ENCODE assay signal across 14 cellular contexts in the genomic region with DNA sequence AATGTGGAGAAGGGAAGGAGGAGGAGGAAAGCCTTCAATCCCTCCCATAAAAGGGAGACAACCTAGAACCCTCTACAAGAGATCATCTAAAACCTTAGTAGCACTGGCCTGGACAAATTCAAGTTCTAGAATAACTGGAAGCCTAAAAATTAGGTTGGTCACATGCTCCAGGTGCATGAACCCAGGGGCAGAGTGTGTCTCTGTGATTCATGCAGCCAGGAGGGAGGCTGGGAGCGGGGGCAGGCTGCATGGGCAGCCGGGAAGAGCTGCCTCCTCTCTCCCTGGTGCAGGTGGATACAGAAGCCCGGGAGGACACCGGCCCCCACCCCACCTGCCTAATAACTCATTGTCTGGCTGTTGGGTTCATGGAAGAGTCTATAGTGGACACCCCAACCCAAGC. TPM values are rescaled to one million over a fixed set of nuclear protein-coding genes. Genes with fewer than 3 reads are reported as not detected.
A peak's percentile ranks its signal among the peaks of the same experiment; 100 is the strongest.
DNase-seq lines count a peak whose midpoint lies in the region; ATAC-seq and TF ChIP-seq lines count a peak whose summit lies in the region.
"Had no signal": no experiment of that assay in that cellular context is flagged by ENCODE, and none has a peak within 500 bp of the region (broad histone marks: within the 10 kb centered on the region; RNA-seq: fewer than 3 reads in every experiment).

No MANE protein-coding gene starts in this region.

- BruUV-seq in Panc1 (replicated peaks; lab: Mats Ljungman, UMichigan) = no TSS peak

- H3K9me3 Mint-ChIP-seq in CD8-positive, alpha-beta memory T cell = no peaks in the 10 kb centered on the region

- in situ Hi-C loops in Panc1 (cut with HindIII; ENCODE audit: low pct_unique_long_range_greater_than_20kb, low sequenced_read_pairs) = no loop called here

- 89 to 97% (median 97%) methylated on average over 4 of the region's 4 CpGs for WGBS in psoas muscle, 3 donors

- H3K4me3 ChIP-seq in Panc1 (ENCODE audit: low read depth in 2 of 2, low read length in 2 of 2) (no peak overlapping the region), psoas muscle (no peak overlapping the region), MG63 (no peak overlapping the region)
- H3K4me3 ChIP-seq in CD8-positive, alpha-beta memory T cell (ENCODE audit: low read length) = no peak overlapping the region

- H3K27ac ChIP-seq in Panc1 (ENCODE audit: low read length) (peak overlapping the region; percentile 74), foreskin keratinocyte (no peak overlapping the region), psoas muscle (peak overlapping the region; percentile 41)
- H3K27ac ChIP-seq in CD8-positive, alpha-beta memory T cell (ENCODE audit: low read depth, low read length) = no peak overlapping the region

- intact Hi-C loops in Panc1 (cut with micrococcal nuclease; ENCODE audit: unreplicated experiment) (loop anchor here (5.0 kb wide), 1 partner anchor 37 kb away; the partner anchor contains the start of gene CCDC85C), psoas muscle (cut with DNase I) (loop anchor here in 1 of 2 donors (2.0 to 5.0 kb wide), 2 partner anchors 35 to 48 kb away; no protein-coding TSS in a partner anchor)

- DNase-seq in COLO668 (lab: John Stamatoyannopoulos, UW; ENCODE audit: unreplicated experiment) (peak; percentile 38), Panc1 (ENCODE audit: low read depth, low spot score) (no peak), foreskin keratinocyte (no peak), psoas muscle (no peak), NCI-H2081 (lab: John Stamatoyannopoulos, UW) (no peak), amniotic stem cell (lab: John Stamatoyannopoulos, UW) (no peak), MG63 (no peak)
- DNase-seq in CD8-positive, alpha-beta memory T cell = no peak
- DNase-seq: activated CD8-positive, alpha-beta memory T cell treated with anti-CD3 and anti-CD28 coated beads, Interleukin-2, amount 50 U/mL, for 4 hours; activated naive CD4-positive, alpha-beta T cell treated with Interleukin-2 at 50 U/mL for 16 hours; DND-41; NCI-H2081 treated with DMSO at 0.1 percent for 48 hours; T-helper 1 cell had no signal

- H3K27me3 Mint-ChIP-seq in CD8-positive, alpha-beta memory T cell = no peaks in the 10 kb centered on the region

- H3K36me3 Mint-ChIP-seq in CD8-positive, alpha-beta memory T cell = no peaks in the 10 kb centered on the region

- H3K27ac Mint-ChIP-seq in CD8-positive, alpha-beta memory T cell = no peak overlapping the region

- TF ChIP-seq CTCF in Panc1 (IDR thresholded peaks at IDR 0.05) = no peak
- TF ChIP-seq CTCF in foreskin keratinocyte (conservative IDR thresholded peaks at IDR 0.05) = no peak
- no peak for TF ChIP-seq CTCF in psoas muscle (IDR thresholded peaks at IDR 0.05)

- no peaks in the 10 kb centered on the region for H3K9me3 ChIP-seq in Panc1 (ENCODE audit: control insufficient read depth, insufficient read depth, low read depth, low read length)
- H3K9me3 ChIP-seq in psoas muscle = no peaks in the 10 kb centered on the region
- no peaks in the 10 kb centered on the region for H3K9me3 ChIP-seq in CD8-positive, alpha-beta memory T cell (ENCODE audit: low read length)
- no peaks in the 10 kb centered on the region for H3K9me3 ChIP-seq in MG63

- H3K27me3 ChIP-seq in Panc1 (ENCODE audit: control insufficient read depth, insufficient read depth, low read length) (no peaks in the 10 kb centered on the region), foreskin keratinocyte (no peaks in the 10 kb centered on the region), psoas muscle (ENCODE audit: insufficient read depth in 3 of 3, low read length in 2 of 3) (no peaks in the 10 kb centered on the region), MG63 (no peaks in the 10 kb centered on the region)
- H3K27me3 ChIP-seq in CD8-positive, alpha-beta memory T cell (ENCODE audit: insufficient read depth, low read length, poor library complexity, severe bottlenecking) = no peaks in the 10 kb centered on the region

- no peak for ATAC-seq in Panc1
- peak; percentile 52 for ATAC-seq in foreskin keratinocyte
- ATAC-seq in psoas muscle = no peak
- ATAC-seq: activated CD4-positive, CD25-positive, alpha-beta regulatory T cell treated with anti-CD3 and anti-CD28 coated beads, Interleukin-2, amount 50 U/mL, for 24 hours had no signal

- peaks cover 0 to 22% (median 9%) of the 10 kb centered on the region in 3 donors for H3K4me1 Mint-ChIP-seq in CD8-positive, alpha-beta memory T cell

- CTCF ChIA-PET in Panc1 (lab: Charles Lee) = interaction anchor here (0.6 kb wide), 1 partner anchor 37 kb away, joined by 8 read pairs; no protein-coding TSS in a partner anchor
- CTCF ChIA-PET in CD8-positive, alpha-beta memory T cell (lab: Charles Lee) = no interaction called here

- H3K4me1 ChIP-seq in Panc1 (ENCODE audit: control insufficient read depth, insufficient read depth, low read length) = peaks cover 95% of the 10 kb centered on the region
- no peaks in the 10 kb centered on the region for H3K4me1 ChIP-seq in foreskin keratinocyte
- peaks cover 25% of the 10 kb centered on the region for H3K4me1 ChIP-seq in psoas muscle
- no peaks in the 10 kb centered on the region for H3K4me1 ChIP-seq in CD8-positive, alpha-beta memory T cell (ENCODE audit: insufficient read depth, low read length)

- no peaks in the 10 kb centered on the region for H3K36me3 ChIP-seq in Panc1 (ENCODE audit: control insufficient read depth, insufficient read depth, low read length)
- H3K36me3 ChIP-seq in psoas muscle (ENCODE audit: insufficient read depth in 1 of 2, low read depth in 1 of 2) = no peaks in the 10 kb centered on the region
- no peaks in the 10 kb centered on the region for H3K36me3 ChIP-seq in CD8-positive, alpha-beta memory T cell (ENCODE audit: insufficient read depth, low read length)
- H3K36me3 ChIP-seq in MG63 = no peaks in the 10 kb centered on the region

- POLR2A ChIA-PET in Panc1 (lab: Charles Lee) = no interaction called here
- POLR2A ChIA-PET in CD8-positive, alpha-beta memory T cell (lab: Charles Lee) = no interaction called here

- H3K4me3 Mint-ChIP-seq in CD8-positive, alpha-beta memory T cell = no peak overlapping the region

RNA-seq across cellular contexts. Expression of gene CCDC85C, which starts 38.6 kb away (rescaled TPM):
- total RNA-seq in Panc1 (2021; ENCODE audit: unreplicated experiment) (96.6 TPM), foreskin keratinocyte (51.9 and 65.2 TPM in 2 replicates), psoas muscle (10 to 100 TPM in 2 of 4 donors, 1 to 10 TPM in 2; 5.8 to 21.0 (median 9.9) TPM)
- polyA plus RNA-seq in Panc1 (2012; ENCODE audit: insufficient read length) = 64.9 TPM
- polyA plus RNA-seq in foreskin keratinocyte (26.0 and 35.4 TPM in 2 replicates), psoas muscle (10 to 100 TPM in 1 of 3 donors, 1 to 10 TPM in 2; 1.8 to 10.8 (median 4.4) TPM)
- total RNA-seq in CD8-positive, alpha-beta memory T cell = 1 to 10 TPM; 4.2 to 5.3 TPM
- polyA plus RNA-seq in CD8-positive, alpha-beta memory T cell = 1.2 TPM
- total RNA-seq in MG63 (2014; rRNA removed; shearing (Covaris generic); ENCODE audit: low replicate concordance) = 19.9 and 22.2 TPM in 2 replicates

Comparison
In these comparisons a context has a peak if more than half of its experiments do, and no peak if none do; other contexts are left out.
1. H3K27ac ChIP-seq: peak in Panc1 (single experiment) and psoas muscle (single experiment); none in foreskin keratinocyte (single experiment) and CD8-positive, alpha-beta memory T cell (single experiment).